1 cellular context compared by ENCODE assay signal in the genomic region with DNA sequence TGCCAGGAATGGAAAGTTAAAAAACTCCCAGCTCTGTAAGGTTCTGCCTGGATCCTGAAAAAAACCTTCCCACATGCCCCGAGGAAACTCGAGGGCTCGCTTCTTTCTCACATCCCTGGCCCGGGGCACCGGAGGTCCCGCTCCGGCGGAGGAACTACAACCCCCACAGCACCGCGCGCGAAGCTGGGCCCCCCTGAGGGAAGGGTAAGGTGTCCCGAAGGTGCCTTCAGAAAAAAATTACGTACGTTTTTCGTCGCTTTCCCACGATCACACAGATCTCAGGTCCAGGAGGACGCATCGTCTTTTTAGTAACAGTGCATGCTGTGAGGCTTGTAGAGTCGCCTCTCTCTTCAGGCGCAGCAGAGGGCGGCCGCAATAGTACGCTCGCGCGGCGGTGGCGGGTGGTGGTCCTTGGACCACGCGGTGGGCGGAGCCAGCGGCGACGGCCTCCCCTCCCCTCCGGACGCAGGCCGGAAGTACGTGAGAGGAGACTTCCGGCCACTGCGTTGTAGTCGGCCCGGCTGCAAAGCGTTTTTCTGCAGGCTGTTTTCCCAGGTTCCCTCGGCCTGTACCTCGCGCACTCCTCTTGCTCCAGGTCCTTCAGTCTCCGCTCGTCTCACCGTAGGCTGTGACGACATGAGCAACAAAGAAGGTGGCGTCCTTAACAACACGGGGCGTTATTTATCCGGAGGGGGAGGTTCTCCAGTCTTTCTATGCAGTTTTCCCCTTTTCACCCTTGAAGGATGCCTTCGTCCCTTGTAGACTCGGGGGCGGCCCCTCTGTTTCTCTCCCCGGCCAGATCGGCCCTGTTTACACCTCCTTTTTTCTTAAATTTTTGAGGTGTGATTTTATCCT.
TF ChIP-seq lines count a peak whose summit lies in the region.

A gene with protein sequence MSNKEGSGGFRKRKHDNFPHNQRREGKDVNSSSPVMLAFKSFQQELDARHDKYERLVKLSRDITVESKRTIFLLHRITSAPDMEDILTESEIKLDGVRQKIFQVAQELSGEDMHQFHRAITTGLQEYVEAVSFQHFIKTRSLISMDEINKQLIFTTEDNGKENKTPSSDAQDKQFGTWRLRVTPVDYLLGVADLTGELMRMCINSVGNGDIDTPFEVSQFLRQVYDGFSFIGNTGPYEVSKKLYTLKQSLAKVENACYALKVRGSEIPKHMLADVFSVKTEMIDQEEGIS (plus strand): TSS at position 495 of the 855 bp plus-strand sequence. CDS start 142 bp downstream, at position 637.

TF ChIP-seq in neural cell, 6 proteins besides CTCF, POLR2A, EP300 and RAD21 (continued from another document):
- TF ChIP-seq, protein P1, sequence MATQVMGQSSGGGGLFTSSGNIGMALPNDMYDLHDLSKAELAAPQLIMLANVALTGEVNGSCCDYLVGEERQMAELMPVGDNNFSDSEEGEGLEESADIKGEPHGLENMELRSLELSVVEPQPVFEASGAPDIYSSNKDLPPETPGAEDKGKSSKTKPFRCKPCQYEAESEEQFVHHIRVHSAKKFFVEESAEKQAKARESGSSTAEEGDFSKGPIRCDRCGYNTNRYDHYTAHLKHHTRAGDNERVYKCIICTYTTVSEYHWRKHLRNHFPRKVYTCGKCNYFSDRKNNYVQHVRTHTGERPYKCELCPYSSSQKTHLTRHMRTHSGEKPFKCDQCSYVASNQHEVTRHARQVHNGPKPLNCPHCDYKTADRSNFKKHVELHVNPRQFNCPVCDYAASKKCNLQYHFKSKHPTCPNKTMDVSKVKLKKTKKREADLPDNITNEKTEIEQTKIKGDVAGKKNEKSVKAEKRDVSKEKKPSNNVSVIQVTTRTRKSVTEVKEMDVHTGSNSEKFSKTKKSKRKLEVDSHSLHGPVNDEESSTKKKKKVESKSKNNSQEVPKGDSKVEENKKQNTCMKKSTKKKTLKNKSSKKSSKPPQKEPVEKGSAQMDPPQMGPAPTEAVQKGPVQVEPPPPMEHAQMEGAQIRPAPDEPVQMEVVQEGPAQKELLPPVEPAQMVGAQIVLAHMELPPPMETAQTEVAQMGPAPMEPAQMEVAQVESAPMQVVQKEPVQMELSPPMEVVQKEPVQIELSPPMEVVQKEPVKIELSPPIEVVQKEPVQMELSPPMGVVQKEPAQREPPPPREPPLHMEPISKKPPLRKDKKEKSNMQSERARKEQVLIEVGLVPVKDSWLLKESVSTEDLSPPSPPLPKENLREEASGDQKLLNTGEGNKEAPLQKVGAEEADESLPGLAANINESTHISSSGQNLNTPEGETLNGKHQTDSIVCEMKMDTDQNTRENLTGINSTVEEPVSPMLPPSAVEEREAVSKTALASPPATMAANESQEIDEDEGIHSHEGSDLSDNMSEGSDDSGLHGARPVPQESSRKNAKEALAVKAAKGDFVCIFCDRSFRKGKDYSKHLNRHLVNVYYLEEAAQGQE (IDR thresholded peaks at IDR 0.05; ENCODE audit: borderline replicate concordance) = peak; percentile 85
- TF ChIP-seq EZH2 (IDR thresholded peaks at IDR 0.05; ENCODE audit: borderline replicate concordance, insufficient read depth, low read length, poor library complexity, severe bottlenecking) = no peak
